Comparison of ENCODE assay signal across 15 cellular contexts in the genomic region with DNA sequence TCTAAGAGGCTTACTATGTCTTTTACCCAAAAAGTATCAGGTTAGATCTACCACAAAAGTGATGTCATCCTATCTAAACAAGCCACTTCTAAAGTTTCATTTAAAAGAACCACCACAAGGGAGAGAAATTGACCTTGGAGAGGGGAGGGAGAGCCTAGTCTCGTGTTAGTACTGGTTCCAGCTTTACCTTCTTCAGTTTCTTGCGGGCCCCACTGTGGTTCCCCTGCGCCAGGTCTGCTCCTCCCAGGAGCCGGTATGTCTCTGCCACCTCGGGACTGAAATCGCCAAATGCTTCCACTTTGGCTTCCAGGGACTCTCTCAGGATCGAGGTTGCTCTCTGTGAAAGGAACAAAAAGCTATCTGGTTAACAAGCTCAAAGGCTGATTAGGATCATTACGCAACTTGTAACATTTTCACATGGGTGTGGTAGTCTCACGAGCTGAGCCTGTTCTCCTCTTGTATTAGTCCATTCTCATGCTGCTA. TPM values are rescaled to one million over a fixed set of nuclear protein-coding genes. Genes with fewer than 3 reads are reported as not detected.
A peak's percentile ranks its signal among the peaks of the same experiment; 100 is the strongest.
DNase-seq lines count a peak whose midpoint lies in the region; ATAC-seq and TF ChIP-seq lines count a peak whose summit lies in the region.
"Had no signal": no experiment of that assay in that cellular context is flagged by ENCODE, and none has a peak within 500 bp of the region (broad histone marks: within the 10 kb centered on the region; RNA-seq: fewer than 3 reads in every experiment).

No MANE protein-coding gene starts in this region.

- ATAC-seq in GM18868 (IDR thresholded peaks at IDR 0.05; ENCODE audit: unreplicated experiment) = no peak
- ATAC-seq in GM19035 (IDR thresholded peaks at IDR 0.05; ENCODE audit: unreplicated experiment) = no peak

- H3K9me3 ChIP-seq in parathyroid adenoma (ENCODE audit: control insufficient read depth, low read length) = no peaks in the 10 kb centered on the region
- no peaks in the 10 kb centered on the region for H3K9me3 ChIP-seq in stomach
- H3K9me3 ChIP-seq: ascending aorta had no signal

- H3K4me3 ChIP-seq in LNCaP clone FGC (ENCODE audit: low read depth, low read length) = no peak overlapping the region
- no peak overlapping the region for H3K4me3 ChIP-seq in epithelial cell of esophagus (ENCODE audit: low read length)
- H3K4me3 ChIP-seq in parathyroid adenoma (ENCODE audit: low read depth, low read length) = no peak overlapping the region
- no peak overlapping the region for H3K4me3 ChIP-seq in stomach
- H3K4me3 ChIP-seq: ascending aorta had no signal

- intact Hi-C loops in stomach (cut with DNase I; ENCODE audit: low total_unique reads) = no loop called here

- H3K27ac ChIP-seq in parathyroid adenoma (no peak overlapping the region), stomach (no peak overlapping the region)
- H3K27ac ChIP-seq: ascending aorta had no signal

- no peak overlapping the region for H3K4me2 ChIP-seq in parathyroid adenoma (ENCODE audit: low read length)

- DNase-seq in H4 (ENCODE audit: low spot score) = peak; percentile 71
- peak; percentile 80 for DNase-seq in LNCaP clone FGC (ENCODE audit: low read depth)
- peak; percentile 85 for DNase-seq in epithelial cell of esophagus (ENCODE audit: low read depth)
- DNase-seq in stomach = no peak
- DNase-seq: effector CD4-positive, alpha-beta T cell; GOT3; hippocampal formation; Karpas-422; NCI-H226; posterior cingulate gyrus; stimulated activated CD4-positive, alpha-beta T cell treated with anti-CD3 and anti-CD28 coated beads, Interleukin-4, amount 100 ng/mL, for 4 hours had no signal

- WGBS in stomach, 5 donors = 68 to 77% (median 73%) methylated on average over 9 of the region's 9 CpGs

- peaks cover 21% of the 10 kb centered on the region for H3K4me1 ChIP-seq in parathyroid adenoma
- H3K4me1 ChIP-seq in stomach = peaks cover 0 to 19% (median 3%) of the 10 kb centered on the region in 4 donors
- H3K4me1 ChIP-seq: ascending aorta had no signal

- no peak for TF ChIP-seq EP300 in stomach (IDR thresholded peaks at IDR 0.05)

- H2AFZ ChIP-seq in parathyroid adenoma = peak overlapping the region; percentile 13

- no peaks in the 10 kb centered on the region for H3K36me3 ChIP-seq in parathyroid adenoma (ENCODE audit: control insufficient read depth, insufficient read depth, low read length)
- peaks cover 0 to 40% (median 25%) of the 10 kb centered on the region in 4 donors for H3K36me3 ChIP-seq in stomach

- TF ChIP-seq POLR2A in stomach (IDR thresholded peaks at IDR 0.05) = no peak

- no peaks in the 10 kb centered on the region for H3K79me2 ChIP-seq in parathyroid adenoma

- no peak overlapping the region for H3K9ac ChIP-seq in parathyroid adenoma

- H3K27me3 ChIP-seq in parathyroid adenoma (ENCODE audit: control insufficient read depth, insufficient read depth, low read length) (no peaks in the 10 kb centered on the region), stomach (no peaks in the 10 kb centered on the region)
- H3K27me3 ChIP-seq: ascending aorta had no signal

- TF ChIP-seq CTCF in LNCaP clone FGC (IDR thresholded peaks at IDR 0.05; ENCODE audit: control insufficient read depth, extremely low read depth, insufficient read depth) (no peak), epithelial cell of esophagus (IDR thresholded peaks at IDR 0.05; ENCODE audit: insufficient read depth, low read depth, low read length, missing control alignments) (no peak), parathyroid adenoma (IDR thresholded peaks at IDR 0.05) (no peak), stomach (IDR thresholded peaks at IDR 0.05) (no peak)

RNA-seq across cellular contexts. Expression of gene SYNM, which starts 51.1 kb away (rescaled TPM):
- 6.6 and 8.0 TPM in 2 replicates for total RNA-seq in H4 (2014; rRNA removed; shearing (Covaris generic))
- total RNA-seq in stomach = 100 to 1,000 TPM in 4 of 5 donors, 10 to 100 TPM in 1; 71.3 to 469 (median 235) TPM
- polyA plus RNA-seq in stomach = 10 to 100 TPM in 1 of 3 donors, 1 to 10 TPM in 2; 4.0 to 88.7 (median 5.7) TPM
